9 cellular contexts compared by ENCODE assay signal in the genomic region with DNA sequence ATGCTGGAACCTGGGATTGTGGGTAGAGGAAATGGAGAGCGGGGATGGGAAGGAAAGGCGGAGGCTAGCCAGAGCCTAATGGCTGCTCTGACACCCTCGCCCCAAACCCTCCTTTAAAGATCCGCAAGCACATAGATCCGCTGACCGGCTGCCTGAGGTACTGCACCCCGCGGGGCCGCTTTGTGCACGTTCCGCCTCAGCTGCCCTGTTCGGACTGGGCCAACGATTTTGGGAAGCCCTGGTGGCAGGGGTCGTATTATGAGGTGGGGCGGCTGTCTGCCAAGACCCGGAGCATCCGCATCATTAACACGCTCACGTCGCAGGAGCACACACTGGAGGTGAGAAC. TPM values are rescaled to one million over a fixed set of nuclear protein-coding genes. Genes with fewer than 3 reads are reported as not detected.
A peak's percentile ranks its signal among the peaks of the same experiment; 100 is the strongest.
DNase-seq lines count a peak whose midpoint lies in the region; ATAC-seq, FAIRE-seq and TF ChIP-seq lines count a peak whose summit lies in the region.
"Had no signal": no experiment of that assay in that cellular context is flagged by ENCODE, and none has a peak within 500 bp of the region (broad histone marks: within the 10 kb centered on the region; RNA-seq: fewer than 3 reads in every experiment).

No MANE protein-coding gene starts in this region.

- no peak overlapping the region for H3K4me3 Mint-ChIP-seq in astrocyte (ENCODE audit: unreplicated experiment)
- H3K4me3 Mint-ChIP-seq: activated naive CD4-positive, alpha-beta T cell treated with anti-CD3 and anti-CD28 coated beads, Interleukin-2, amount 50 U/mL, for 24 hours had no signal

- peaks cover 10% of the 10 kb centered on the region for H3K36me3 Mint-ChIP-seq in astrocyte (ENCODE audit: low read depth, unreplicated experiment)

- peaks cover 19% of the 10 kb centered on the region for H3K4me1 Mint-ChIP-seq in astrocyte (ENCODE audit: low read depth, unreplicated experiment)

- peak; percentile 7 for DNase-seq in NCI-H1436 (lab: John Stamatoyannopoulos, UW)
- DNase-seq in NCI-H1436 treated with DMSO at 0.1 percent for 48 hours (lab: John Stamatoyannopoulos, UW) = no peak
- peak; percentile 23 for DNase-seq in NCI-H510A (lab: John Stamatoyannopoulos, UW)
- peak; percentile 39 for DNase-seq in astrocyte (ENCODE audit: low read depth)
- peak; percentile 54 for DNase-seq in iPS-NIHi11 (ENCODE audit: low spot score)
- peak; percentile 57 for DNase-seq in stimulated activated CD4-positive, alpha-beta T cell treated with anti-CD3 and anti-CD28 coated beads, Interleukin-4, amount 100 ng/mL, for 24 hours
- DNase-seq in NCI-H128 (lab: John Stamatoyannopoulos, UW; ENCODE audit: unreplicated experiment) = no peak

- FAIRE-seq in astrocyte (lab: Jason Lieb, UNC) = no peak

- H3K9ac ChIP-seq in astrocyte (ENCODE audit: low read length) = peak overlapping the region; percentile 90

- H3K4me3 ChIP-seq in astrocyte (ENCODE audit: insufficient read depth, low read depth, low read length) = peak overlapping the region; percentile 83

- peak overlapping the region; percentile 93 for H3K27ac ChIP-seq in astrocyte (ENCODE audit: low read depth, low read length)

- H3K9me3 Mint-ChIP-seq in astrocyte (ENCODE audit: unreplicated experiment) = no peaks in the 10 kb centered on the region
- H3K9me3 Mint-ChIP-seq: activated naive CD4-positive, alpha-beta T cell treated with anti-CD3 and anti-CD28 coated beads, Interleukin-2, amount 50 U/mL, for 24 hours had no signal

- no peaks in the 10 kb centered on the region for H3K9me3 ChIP-seq in astrocyte (ENCODE audit: insufficient read depth, low read depth, low read length)

- peaks cover 26% of the 10 kb centered on the region for H4K20me1 ChIP-seq in astrocyte (ENCODE audit: insufficient read depth, low read length)

- peaks cover 32% of the 10 kb centered on the region for H3K79me2 ChIP-seq in astrocyte (ENCODE audit: insufficient read depth, low read length)

- peak overlapping the region; percentile 94 for H3K4me2 ChIP-seq in astrocyte (ENCODE audit: low read length)

- H2AFZ ChIP-seq in astrocyte (ENCODE audit: low read depth, low read length) = peak overlapping the region; percentile 83

- H3K27ac Mint-ChIP-seq in astrocyte (ENCODE audit: unreplicated experiment) = no peak overlapping the region

- H3K4me1 ChIP-seq in astrocyte (ENCODE audit: insufficient read depth, low read length) = peaks cover 31% of the 10 kb centered on the region

- no peaks in the 10 kb centered on the region for H3K27me3 Mint-ChIP-seq in astrocyte (ENCODE audit: low read depth, unreplicated experiment)
- H3K27me3 Mint-ChIP-seq: activated naive CD4-positive, alpha-beta T cell treated with anti-CD3 and anti-CD28 coated beads, Interleukin-2, amount 50 U/mL, for 24 hours had no signal

- H3K27me3 ChIP-seq in astrocyte (ENCODE audit: insufficient read depth, low read length) = no peaks in the 10 kb centered on the region

- ATAC-seq in HG03196 (IDR thresholded peaks at IDR 0.05; ENCODE audit: unreplicated experiment) = no peak

- H3K36me3 ChIP-seq in astrocyte (ENCODE audit: insufficient read depth, low read length) = peaks cover 28% of the 10 kb centered on the region

- TF ChIP-seq CTCF in astrocyte (IDR thresholded peaks at IDR 0.05; ENCODE audit: insufficient read depth, low read depth, low read length) = peak; percentile 34

RNA-seq across cellular contexts. Expression of gene CYB5D1, which starts 0.7 kb away (rescaled TPM):
- 19.5 and 21.1 TPM in 2 replicates for total RNA-seq in astrocyte

RNA-seq across cellular contexts. Expression of gene NAA38, which starts 1.1 kb away (rescaled TPM):
- 56.2 and 60.2 TPM in 2 replicates for total RNA-seq in astrocyte

RNA-seq across cellular contexts. Expression of gene TMEM88, which starts 3.6 kb away (rescaled TPM):
- 25.3 and 33.7 TPM in 2 replicates for total RNA-seq in astrocyte

RNA-seq across cellular contexts. Expression of gene KDM6B, which starts 24.4 kb away (rescaled TPM):
- 50.4 and 54.1 TPM in 2 replicates for total RNA-seq in astrocyte

RNA-seq across cellular contexts. Expression of gene CHD3, which starts 30.1 kb away (rescaled TPM):
- total RNA-seq in astrocyte = 109 and 111 TPM in 2 replicates

Comparison
In these comparisons a context has a peak if more than half of its experiments do, and no peak if none do; other contexts are left out.
1. DNase-seq: peak in NCI-H1436 (single experiment), NCI-H510A (single experiment), astrocyte (single experiment), iPS-NIHi11 (single experiment) and stimulated activated CD4-positive, alpha-beta T cell treated with anti-CD3 and anti-CD28 coated beads, Interleukin-4, amount 100 ng/mL, for 24 hours (single experiment); none in NCI-H1436 treated with DMSO at 0.1 percent for 48 hours (single experiment) and NCI-H128 (single experiment).